7 cellular contexts compared by ENCODE assay signal in genomic region chr2:111500536-111501062, GRCh38.
DNase-seq lines count a peak whose midpoint lies in the region; ATAC-seq and TF ChIP-seq lines count a peak whose summit lies in the region.
"Not testable (repeated sequence)": the region's sequence is repeated elsewhere in the genome, so short reads cannot be mapped to it uniquely, and the experiment has no call there.

No MANE protein-coding gene starts in this region.

- H3K36me3 ChIP-seq in RWPE2 (ENCODE audit: low read depth): not testable (repeated sequence)

- H3K9me3 Mint-ChIP-seq in activated T-helper 17 cell treated with anti-CD3 and anti-CD28 coated beads, Interleukin-2, amount 50 U/mL, for 72 hours; stimulated activated memory B cell treated with anti-CD40 and anti-IgM and Interleukin-4, amounts not matched to agents 10 μg/mL and 1 μg/mL and 100 μg/mL, for 72 hours: not testable (repeated sequence)

- not testable (repeated sequence) for TF ChIP-seq CTCF in RWPE2 (IDR thresholded peaks at IDR 0.05; ENCODE audit: poor library complexity, severe bottlenecking)

- DNase-seq in RWPE2 (ENCODE audit: low spot score): not testable (repeated sequence)
- peak; percentile 26 for DNase-seq in iris pigment epithelial cell (ENCODE audit: low read depth)

- not testable (repeated sequence) for H3K27me3 ChIP-seq in RWPE2 (ENCODE audit: insufficient read depth, poor library complexity, severe bottlenecking)

- H3K4me1 Mint-ChIP-seq in activated T-helper 17 cell treated with anti-CD3 and anti-CD28 coated beads, Interleukin-2, amount 50 U/mL, for 72 hours: peaks cover 11% of the 10 kb centered on the region
- H3K4me1 Mint-ChIP-seq in stimulated activated memory B cell treated with anti-CD40 and anti-IgM and Interleukin-4, amounts not matched to agents 10 μg/mL and 1 μg/mL and 100 μg/mL, for 72 hours: not testable (repeated sequence)

- ATAC-seq in GM18499 (IDR thresholded peaks at IDR 0.05; ENCODE audit: insufficient read depth, unreplicated experiment) (peak; percentile 65), HG02759 (IDR thresholded peaks at IDR 0.05; ENCODE audit: unreplicated experiment) (peak; percentile 65), HG03460 (IDR thresholded peaks at IDR 0.05; ENCODE audit: unreplicated experiment) (peak; percentile 57), RWPE2 (ENCODE audit: low read depth) (peak; percentile 59)
- peak; percentile 62 for ATAC-seq in activated T-helper 17 cell treated with anti-CD3 and anti-CD28 coated beads, Interleukin-2, amount 50 U/mL, for 72 hours (replicated peaks)
- ATAC-seq in stimulated activated memory B cell treated with anti-CD40 and anti-IgM and Interleukin-4, amounts not matched to agents 10 μg/mL and 1 μg/mL and 100 μg/mL, for 72 hours: peak; percentile 69

- H3K4me3 ChIP-seq in RWPE2 (ENCODE audit: severe bottlenecking): not testable (repeated sequence)

- H3K27ac Mint-ChIP-seq in activated T-helper 17 cell treated with anti-CD3 and anti-CD28 coated beads, Interleukin-2, amount 50 U/mL, for 72 hours; stimulated activated memory B cell treated with anti-CD40 and anti-IgM and Interleukin-4, amounts not matched to agents 10 μg/mL and 1 μg/mL and 100 μg/mL, for 72 hours: not testable (repeated sequence)

- H3K27me3 Mint-ChIP-seq in activated T-helper 17 cell treated with anti-CD3 and anti-CD28 coated beads, Interleukin-2, amount 50 U/mL, for 72 hours; stimulated activated memory B cell treated with anti-CD40 and anti-IgM and Interleukin-4, amounts not matched to agents 10 μg/mL and 1 μg/mL and 100 μg/mL, for 72 hours: not testable (repeated sequence)

- H3K27ac ChIP-seq in RWPE2 (ENCODE audit: poor library complexity, severe bottlenecking): not testable (repeated sequence)

- H3K36me3 Mint-ChIP-seq in activated T-helper 17 cell treated with anti-CD3 and anti-CD28 coated beads, Interleukin-2, amount 50 U/mL, for 72 hours (ENCODE audit: low read depth); stimulated activated memory B cell treated with anti-CD40 and anti-IgM and Interleukin-4, amounts not matched to agents 10 μg/mL and 1 μg/mL and 100 μg/mL, for 72 hours: not testable (repeated sequence)

- peaks cover 15% of the 10 kb centered on the region for H3K4me1 ChIP-seq in RWPE2 (ENCODE audit: insufficient read depth, poor library complexity, severe bottlenecking)

- H3K4me3 Mint-ChIP-seq in activated T-helper 17 cell treated with anti-CD3 and anti-CD28 coated beads, Interleukin-2, amount 50 U/mL, for 72 hours; stimulated activated memory B cell treated with anti-CD40 and anti-IgM and Interleukin-4, amounts not matched to agents 10 μg/mL and 1 μg/mL and 100 μg/mL, for 72 hours: not testable (repeated sequence)

- not testable (repeated sequence) for H3K9me3 ChIP-seq in RWPE2 (ENCODE audit: severe bottlenecking)
